8 cellular contexts compared by ENCODE assay signal in genomic region chr3:158727499-158728377, GRCh38. TPM values are rescaled to one million over a fixed set of nuclear protein-coding genes. Genes with fewer than 3 reads are reported as not detected.
DNase-seq lines count a peak whose midpoint lies in the region; ATAC-seq and TF ChIP-seq lines count a peak whose summit lies in the region.

No MANE protein-coding gene starts in this region.

- H3K9me3 ChIP-seq in Caco-2, result no peaks in the 10 kb centered on the region

- H3K4me3 Mint-ChIP-seq in Caco-2 (ENCODE audit: unreplicated experiment), result no peak overlapping the region
- H3K4me3 Mint-ChIP-seq in activated CD4-positive, alpha-beta T cell treated with anti-CD3 and anti-CD28 coated beads, Interleukin-2, amount 10 ng/mL, durations not matched to agents 24 days and 14 days, result peak overlapping the region; percentile 50

- no peaks in the 10 kb centered on the region for H3K36me3 ChIP-seq in Caco-2 (ENCODE audit: control insufficient read depth, insufficient read depth, low read length)

- no peak overlapping the region for H3K4me3 ChIP-seq in Caco-2 (ENCODE audit: low read depth, low read length)
- H3K4me3 ChIP-seq in epithelial cell of esophagus (ENCODE audit: low read length), result no peak overlapping the region

- peak; percentile 46 to 63 for DNase-seq in Caco-2
- DNase-seq in NCI-H226, result peak; percentile 49
- DNase-seq in activated CD4-positive, alpha-beta T cell treated with anti-CD3 and anti-CD28 coated beads, Interleukin-2, amount 10 ng/mL, durations not matched to agents 24 days and 14 days, result peak; percentile 86
- DNase-seq in epithelial cell of esophagus (ENCODE audit: low read depth), result peak; percentile 74
- DNase-seq in myocyte (ENCODE audit: low read depth), result peak; percentile 74

- CTCF ChIA-PET in Caco-2 (lab: Charles Lee), result interaction anchor here (0.6 to 2.8 kb wide), 14 partner anchors 16 to 1599 kb away, joined by 3 to 72 read pairs (median 4); partner anchors contain the start of gene MFSD1

- TF ChIP-seq CTCF in Caco-2 (IDR thresholded peaks at IDR 0.05; ENCODE audit: insufficient read depth in 1 of 2, low read depth in 1 of 2, low read length in 1 of 2, severe bottlenecking in 1 of 2, unreplicated experiment in 1 of 2) (peak; percentile 70 to 72), epithelial cell of esophagus (IDR thresholded peaks at IDR 0.05; ENCODE audit: insufficient read depth, low read depth, low read length, missing control alignments) (peak; percentile 83)

- intact Hi-C loops in Caco-2 (cut with micrococcal nuclease; ENCODE audit: unreplicated experiment), result loop anchor here (1.0 kb wide), 2 partner anchors 42 to 62 kb away; no protein-coding TSS in a partner anchor
- intact Hi-C loops in activated CD4-positive, alpha-beta T cell treated with anti-CD3 and anti-CD28 coated beads, Interleukin-2, amount 10 ng/mL, durations not matched to agents 24 days and 14 days (cut with micrococcal nuclease), result loop anchor here (1.0 kb wide), 1 partner anchor 64 kb away; no protein-coding TSS in a partner anchor

- BruUV-seq in Caco-2 (replicated peaks; lab: Mats Ljungman, UMichigan), result no TSS peak

- H3K36me3 Mint-ChIP-seq in Caco-2 (ENCODE audit: insufficient read depth, unreplicated experiment), result no peaks in the 10 kb centered on the region
- H3K36me3 Mint-ChIP-seq in activated CD4-positive, alpha-beta T cell treated with anti-CD3 and anti-CD28 coated beads, Interleukin-2, amount 10 ng/mL, durations not matched to agents 24 days and 14 days (ENCODE audit: low read depth), result peaks cover 3% of the 10 kb centered on the region

- H3K27me3 Mint-ChIP-seq in Caco-2 (ENCODE audit: insufficient read depth, unreplicated experiment), result no peaks in the 10 kb centered on the region
- H3K27me3 Mint-ChIP-seq in activated CD4-positive, alpha-beta T cell treated with anti-CD3 and anti-CD28 coated beads, Interleukin-2, amount 10 ng/mL, durations not matched to agents 24 days and 14 days, result no peaks in the 10 kb centered on the region

- ATAC-seq in GM18909 (IDR thresholded peaks at IDR 0.05; ENCODE audit: poor library complexity, unreplicated experiment), result peak; percentile 65
- ATAC-seq in HG03139 (IDR thresholded peaks at IDR 0.05; ENCODE audit: unreplicated experiment), result peak; percentile 48
- no peak for ATAC-seq in HG03135 (IDR thresholded peaks at IDR 0.05; ENCODE audit: unreplicated experiment)

- peaks cover 3% of the 10 kb centered on the region; the same call in 1 of the 2 replicates for H3K4me1 ChIP-seq in Caco-2

- no peak overlapping the region for H3K27ac Mint-ChIP-seq in Caco-2 (ENCODE audit: unreplicated experiment)
- H3K27ac Mint-ChIP-seq in activated CD4-positive, alpha-beta T cell treated with anti-CD3 and anti-CD28 coated beads, Interleukin-2, amount 10 ng/mL, durations not matched to agents 24 days and 14 days, result peak overlapping the region; percentile 48

- H3K27me3 ChIP-seq in Caco-2 (replicated peaks; ENCODE audit: control insufficient read depth, insufficient read depth, low read length), result no peaks in the 10 kb centered on the region

- no peaks in the 10 kb centered on the region for H3K9me3 Mint-ChIP-seq in Caco-2 (ENCODE audit: unreplicated experiment)
- no peaks in the 10 kb centered on the region for H3K9me3 Mint-ChIP-seq in activated CD4-positive, alpha-beta T cell treated with anti-CD3 and anti-CD28 coated beads, Interleukin-2, amount 10 ng/mL, durations not matched to agents 24 days and 14 days

- no peaks in the 10 kb centered on the region for H3K4me1 Mint-ChIP-seq in Caco-2 (ENCODE audit: low read depth, unreplicated experiment)
- H3K4me1 Mint-ChIP-seq in activated CD4-positive, alpha-beta T cell treated with anti-CD3 and anti-CD28 coated beads, Interleukin-2, amount 10 ng/mL, durations not matched to agents 24 days and 14 days, result peaks cover 34% of the 10 kb centered on the region

- POLR2A ChIA-PET in Caco-2 (lab: Charles Lee), result no interaction called here

RNA-seq across cellular contexts. Expression of gene RARRES1, which starts 4.5 kb away (rescaled TPM):
- total RNA-seq in Caco-2 (2022), result 7.6 and 9.0 TPM in 2 replicates
- total RNA-seq in activated CD4-positive, alpha-beta T cell treated with anti-CD3 and anti-CD28 coated beads, Interleukin-2, amount 10 ng/mL, durations not matched to agents 24 days and 14 days, result not detected in 2 replicates
- not detected in 2 replicates for total RNA-seq in myocyte
- polyA plus RNA-seq in myocyte (2012), result 0.55 TPM

RNA-seq across cellular contexts. Expression of gene LXN, which starts 55.3 kb away (rescaled TPM):
- total RNA-seq in Caco-2 (2022) (not detected in 2 replicates), myocyte (not detected in 2 replicates)
- total RNA-seq in activated CD4-positive, alpha-beta T cell treated with anti-CD3 and anti-CD28 coated beads, Interleukin-2, amount 10 ng/mL, durations not matched to agents 24 days and 14 days, result 15.1 and 16.2 TPM in 2 replicates
- not detected for polyA plus RNA-seq in myocyte (2012)

Comparison
In these comparisons a context has a peak if more than half of its experiments do, and no peak if none do; other contexts are left out.
1. RNA of gene LXN, which starts 55.3 kb away (total RNA-seq): 15.1 to 16.2 TPM in activated CD4-positive, alpha-beta T cell treated with anti-CD3 and anti-CD28 coated beads, Interleukin-2, amount 10 ng/mL, durations not matched to agents 24 days and 14 days; not detected in Caco-2 and not detected in myocyte; every median in the first group is over 10 times any median in the second.
2. Peak in every context shown above with its lines, with median percentiles within 50 percentile points of each other: DNase-seq.